In genomic region chr10:72333111-72334012, GRCh38 we compare ENCODE assay signal across 9 cellular contexts. TPM values are rescaled to one million over a fixed set of nuclear protein-coding genes. Genes with fewer than 3 reads are reported as not detected.
DNase-seq lines count a peak whose midpoint lies in the region; ATAC-seq and TF ChIP-seq lines count a peak whose summit lies in the region.
"Had no signal": no experiment of that assay in that cellular context is flagged by ENCODE, and none has a peak within 500 bp of the region (broad histone marks: within the 10 kb centered on the region; RNA-seq: fewer than 3 reads in every experiment).

No MANE protein-coding gene starts in this region.

- H2BK12ac ChIP-seq in trophoblast cell (ENCODE audit: low read length), result no peak overlapping the region

- H3K36me3 ChIP-seq in SK-N-MC (ENCODE audit: insufficient read depth, low read length) (peaks cover 4% of the 10 kb centered on the region; the same call in 1 of the 2 replicates), esophagus muscularis mucosa (peaks cover 11 to 49% (median 26%) of the 10 kb centered on the region in 4 donors), trophoblast cell (ENCODE audit: control insufficient read depth in 1 of 2, insufficient read depth in 2 of 2, low read length in 2 of 2) (peaks cover 41 to 45% of the 10 kb centered on the region in 2 experiments)

- peaks cover 9% of the 10 kb centered on the region for H3K79me1 ChIP-seq in trophoblast cell (ENCODE audit: low read length)

- no peak for TF ChIP-seq CTCF in CD4-positive, alpha-beta T cell (IDR thresholded peaks at IDR 0.05)
- TF ChIP-seq CTCF in esophagus muscularis mucosa (IDR thresholded peaks at IDR 0.05), result no peak

- H3K4me2 ChIP-seq in trophoblast cell (ENCODE audit: low read length), result no peak overlapping the region

- peaks cover 92% of the 10 kb centered on the region for H3K4me1 Mint-ChIP-seq in CD4-positive, alpha-beta T cell (ENCODE audit: low read depth)

- POLR2A ChIA-PET in CD4-positive, alpha-beta T cell (lab: Charles Lee), result interaction anchor here (1.7 to 5.8 kb wide), 7 partner anchors 13 to 246 kb away, joined by 8 to 84 read pairs (median 17); partner anchors contain the start of genes DDIT4 and SPOCK2

- H3K4me3 ChIP-seq in SK-N-MC (no peak overlapping the region), esophagus muscularis mucosa (no peak overlapping the region), trophoblast cell (ENCODE audit: low read depth, low read length) (no peak overlapping the region)

- no peaks in the 10 kb centered on the region for H3K27me3 ChIP-seq in CD4-positive, alpha-beta T cell (ENCODE audit: control insufficient read depth, insufficient read depth, low read length)
- H3K27me3 ChIP-seq in esophagus muscularis mucosa, result no peaks in the 10 kb centered on the region
- no peaks in the 10 kb centered on the region for H3K27me3 ChIP-seq in trophoblast cell (ENCODE audit: insufficient read depth, low read length)

- no peak overlapping the region for H3K18ac ChIP-seq in trophoblast cell (ENCODE audit: low read length)

- H3K9ac ChIP-seq in SK-N-MC (ENCODE audit: insufficient read length) (no peak overlapping the region), trophoblast cell (ENCODE audit: low read length) (no peak overlapping the region)

- no peaks in the 10 kb centered on the region for H3K9me3 ChIP-seq in CD4-positive, alpha-beta T cell (ENCODE audit: control insufficient read depth, low read length)
- H3K9me3 ChIP-seq in SK-N-MC (ENCODE audit: low read depth, low read length), result no peaks in the 10 kb centered on the region
- no peaks in the 10 kb centered on the region for H3K9me3 ChIP-seq in esophagus muscularis mucosa
- H3K9me3 ChIP-seq in trophoblast cell (ENCODE audit: insufficient read depth, low read depth, low read length), result no peaks in the 10 kb centered on the region

- peaks cover 73 to 87% (median 78%) of the 10 kb centered on the region in 4 donors for H3K4me1 ChIP-seq in esophagus muscularis mucosa
- H3K4me1 ChIP-seq in trophoblast cell (ENCODE audit: control insufficient read depth in 1 of 2, insufficient read depth in 2 of 2, low read length in 2 of 2), result peaks cover 16 to 20% of the 10 kb centered on the region in 2 experiments

- no peak overlapping the region for H4K12ac ChIP-seq in trophoblast cell (ENCODE audit: low read depth, low read length)

- H3K79me2 ChIP-seq in trophoblast cell (ENCODE audit: control insufficient read depth, insufficient read depth, low read length, poor library complexity), result peaks cover 2% of the 10 kb centered on the region

- WGBS in esophagus muscularis mucosa, result 77% methylated on average over 16 of the region's 19 CpGs
- WGBS in trophoblast cell (ENCODE audit: extremely low coverage, insufficient coverage, insufficient read length), result no CpG with 5 or more reads among the region's 19 CpGs

- TF ChIP-seq EP300 in esophagus muscularis mucosa (IDR thresholded peaks at IDR 0.05), result no peak

- H4K91ac ChIP-seq in trophoblast cell (ENCODE audit: low read depth, low read length), result peak overlapping the region; percentile 17

- no peaks in the 10 kb centered on the region for H3K27me3 Mint-ChIP-seq in CD4-positive, alpha-beta T cell

- no peak overlapping the region for H3K23ac ChIP-seq in trophoblast cell (ENCODE audit: low read length)

- no peak overlapping the region for H2BK5ac ChIP-seq in trophoblast cell (ENCODE audit: low read depth, low read length, poor library complexity)

- H3K14ac ChIP-seq in trophoblast cell (ENCODE audit: low read length), result no peak overlapping the region

- no peak overlapping the region for H4K8ac ChIP-seq in trophoblast cell (ENCODE audit: low read depth, low read length)

- H3K4ac ChIP-seq in trophoblast cell (ENCODE audit: low read depth, low read length), result no peak overlapping the region

- H2AK5ac ChIP-seq in trophoblast cell (ENCODE audit: low read length), result no peak overlapping the region

- H3K36me3 Mint-ChIP-seq in CD4-positive, alpha-beta T cell (ENCODE audit: low read depth), result peaks cover 20% of the 10 kb centered on the region

- H3K9me3 Mint-ChIP-seq in CD4-positive, alpha-beta T cell, result no peaks in the 10 kb centered on the region

- ATAC-seq in CD4-positive, alpha-beta T cell (ENCODE audit: poor library complexity), result no peak
- no peak for ATAC-seq in GM21360 (IDR thresholded peaks at IDR 0.05; ENCODE audit: unreplicated experiment)
- no peak for ATAC-seq in GM19328 (IDR thresholded peaks at IDR 0.05; ENCODE audit: unreplicated experiment)
- no peak for ATAC-seq in HG02885 (IDR thresholded peaks at IDR 0.05; ENCODE audit: poor library complexity, unreplicated experiment)
- no peak for ATAC-seq in GM19395 (IDR thresholded peaks at IDR 0.05; ENCODE audit: unreplicated experiment)
- ATAC-seq: left colon had no signal

- intact Hi-C loops in CD4-positive, alpha-beta T cell (cut with DNase I, micrococcal nuclease), result loop anchor here in 1 of 2 experiments (10.0 kb wide), 1 partner anchor 1019 kb away; the partner anchor contains the start of gene SLC29A3
- intact Hi-C loops in esophagus muscularis mucosa (cut with DNase I), result no loop called here

- peak overlapping the region; percentile 48 for H3K4me3 Mint-ChIP-seq in CD4-positive, alpha-beta T cell

- H3K27ac ChIP-seq in CD4-positive, alpha-beta T cell (ENCODE audit: low read depth, low read length), result no peak overlapping the region
- H3K27ac ChIP-seq in SK-N-MC (peak overlapping the region; percentile 31; the same call in 1 of the 2 replicates), esophagus muscularis mucosa (replicated peaks in 1 of 4) (peak overlapping the region; percentile 80 to 88 (median 84)), trophoblast cell (ENCODE audit: low read depth, low read length) (no peak overlapping the region)

- DNase-seq in CD4-positive, alpha-beta T cell, result no peak
- DNase-seq in SK-N-MC (ENCODE audit: low read depth, low spot score), result no peak
- DNase-seq in esophagus muscularis mucosa (ENCODE audit: extremely low spot score), result no peak
- DNase-seq in trophoblast cell, result no peak
- DNase-seq: left colon had no signal

- peak overlapping the region; percentile 23 for H2AFZ ChIP-seq in trophoblast cell (ENCODE audit: insufficient read depth, low read length, poor library complexity)

- no peak overlapping the region for H2BK120ac ChIP-seq in trophoblast cell (ENCODE audit: insufficient read depth, low read length, poor library complexity)

- H3K27ac Mint-ChIP-seq in CD4-positive, alpha-beta T cell, result peak overlapping the region; percentile 94

- TF ChIP-seq POLR2A in esophagus muscularis mucosa (IDR thresholded peaks at IDR 0.05; ENCODE audit: low read depth), result no peak

- CTCF ChIA-PET in CD4-positive, alpha-beta T cell (lab: Charles Lee), result interaction anchor here (0.9 to 5.9 kb wide), 4 partner anchors 14 to 104 kb away, joined by 3 to 54 read pairs (median 7); partner anchors contain the start of gene DDIT4

RNA-seq across cellular contexts. Expression of gene DNAJB12, which starts 21.4 kb away (rescaled TPM):
- total RNA-seq in CD4-positive, alpha-beta T cell, result 10 to 100 TPM; 25.2 to 27.0 TPM
- 10 to 100 TPM; 27.8 to 46.5 (median 37.8) TPM for total RNA-seq in esophagus muscularis mucosa
- 17.3 and 17.4 TPM in 2 replicates for polyA plus RNA-seq in trophoblast cell (2013)

RNA-seq across cellular contexts. Expression of gene DDIT4, which starts 59.6 kb away (rescaled TPM):
- 100 to 1,000 TPM; 427 to 436 TPM for total RNA-seq in CD4-positive, alpha-beta T cell
- 100 to 1,000 TPM in 3 of 4 donors, 10 to 100 TPM in 1; 77.4 to 247 (median 146) TPM for total RNA-seq in esophagus muscularis mucosa
- 175 and 178 TPM in 2 replicates for polyA plus RNA-seq in trophoblast cell (2013)

Comparison
In these comparisons a context has a peak if more than half of its experiments do, and no peak if none do; other contexts are left out.
1. H3K27ac ChIP-seq: peak in SK-N-MC (single experiment) and esophagus muscularis mucosa (4 of 4); none in CD4-positive, alpha-beta T cell (single experiment) and trophoblast cell (single experiment).